In the genomic region with DNA sequence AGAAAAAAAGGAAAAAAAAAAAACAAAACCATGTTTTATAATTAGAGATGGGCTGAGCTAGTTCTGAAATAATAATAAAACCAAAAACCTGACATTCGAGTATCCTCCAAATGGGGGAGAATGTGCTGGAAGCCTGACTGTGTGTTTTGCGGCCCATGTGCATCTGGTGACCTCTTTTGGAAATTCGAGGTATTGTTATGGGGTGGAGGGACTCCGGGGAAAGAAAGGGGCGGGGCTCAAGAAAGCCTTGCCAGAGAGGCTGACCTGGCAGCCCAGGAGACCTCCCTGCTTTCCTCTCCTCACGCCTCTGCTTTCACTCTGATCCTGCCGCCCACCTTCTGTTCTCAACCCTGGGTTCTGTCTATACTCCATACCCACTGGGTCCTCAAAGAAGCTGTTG, we compare ENCODE assay signal across 9 cellular contexts.
DNase-seq lines count a peak whose midpoint lies in the region; ATAC-seq and TF ChIP-seq lines count a peak whose summit lies in the region.
"Had no signal": no experiment of that assay in that cellular context is flagged by ENCODE, and none has a peak within 500 bp of the region (broad histone marks: within the 10 kb centered on the region; RNA-seq: fewer than 3 reads in every experiment).

No MANE protein-coding gene starts in this region.

- no peak overlapping the region for H3K4me3 Mint-ChIP-seq in activated naive CD4-positive, alpha-beta T cell treated with anti-CD3 and anti-CD28 coated beads, Interleukin-2, amount 10 ng/mL, durations not matched to agents 7 days and 5 days
- no peak overlapping the region for H3K4me3 Mint-ChIP-seq in activated naive CD8-positive, alpha-beta T cell treated with anti-CD3 and anti-CD28 coated beads for 36 hours

- no peak overlapping the region for H3K27ac ChIP-seq in heart right ventricle

- H3K4me3 ChIP-seq in heart right ventricle = no peak overlapping the region

- H3K27me3 ChIP-seq in heart right ventricle = peaks cover 0 to 4% (median 0%) of the 10 kb centered on the region in 7 donors

- H3K4me1 ChIP-seq in heart right ventricle = peaks cover 0 to 12% (median 0%) of the 10 kb centered on the region in 9 donors

- ATAC-seq in HG02571 (IDR thresholded peaks at IDR 0.05; ENCODE audit: unreplicated experiment) (no peak), heart right ventricle (no peak)

- CTCF ChIA-PET in activated naive CD4-positive, alpha-beta T cell treated with anti-CD3 and anti-CD28 coated beads, Interleukin-2, amount 10 ng/mL, durations not matched to agents 7 days and 5 days (lab: Charles Lee) = no interaction called here

- peak in 3 of 9 donors; percentile 9 to 30 (median 22) for TF ChIP-seq CTCF in heart right ventricle (IDR thresholded peaks at IDR 0.05)

- no peaks in the 10 kb centered on the region for H3K9me3 Mint-ChIP-seq in activated naive CD4-positive, alpha-beta T cell treated with anti-CD3 and anti-CD28 coated beads, Interleukin-2, amount 10 ng/mL, durations not matched to agents 7 days and 5 days
- no peaks in the 10 kb centered on the region for H3K9me3 Mint-ChIP-seq in activated naive CD8-positive, alpha-beta T cell treated with anti-CD3 and anti-CD28 coated beads for 36 hours

- no peak overlapping the region for H3K27ac Mint-ChIP-seq in activated naive CD4-positive, alpha-beta T cell treated with anti-CD3 and anti-CD28 coated beads, Interleukin-2, amount 10 ng/mL, durations not matched to agents 7 days and 5 days
- H3K27ac Mint-ChIP-seq in activated naive CD8-positive, alpha-beta T cell treated with anti-CD3 and anti-CD28 coated beads for 36 hours = no peak overlapping the region

- peaks cover 12% of the 10 kb centered on the region for H3K27me3 Mint-ChIP-seq in activated naive CD4-positive, alpha-beta T cell treated with anti-CD3 and anti-CD28 coated beads, Interleukin-2, amount 10 ng/mL, durations not matched to agents 7 days and 5 days
- H3K27me3 Mint-ChIP-seq in activated naive CD8-positive, alpha-beta T cell treated with anti-CD3 and anti-CD28 coated beads for 36 hours = no peaks in the 10 kb centered on the region

- H3K4me1 Mint-ChIP-seq in activated naive CD4-positive, alpha-beta T cell treated with anti-CD3 and anti-CD28 coated beads, Interleukin-2, amount 10 ng/mL, durations not matched to agents 7 days and 5 days = no peaks in the 10 kb centered on the region
- H3K4me1 Mint-ChIP-seq in activated naive CD8-positive, alpha-beta T cell treated with anti-CD3 and anti-CD28 coated beads for 36 hours = peaks cover 6% of the 10 kb centered on the region

- H3K36me3 Mint-ChIP-seq in activated naive CD4-positive, alpha-beta T cell treated with anti-CD3 and anti-CD28 coated beads, Interleukin-2, amount 10 ng/mL, durations not matched to agents 7 days and 5 days = no peaks in the 10 kb centered on the region
- H3K36me3 Mint-ChIP-seq in activated naive CD8-positive, alpha-beta T cell treated with anti-CD3 and anti-CD28 coated beads for 36 hours = no peaks in the 10 kb centered on the region

- H3K36me3 ChIP-seq in heart right ventricle = no peaks in the 10 kb centered on the region

- H3K9me3 ChIP-seq in heart right ventricle = no peaks in the 10 kb centered on the region

- intact Hi-C loops in heart right ventricle (cut with DNase I) = no loop called here

- 38 to 49% methylated on average over 7 of the region's 7 CpGs for WGBS in heart right ventricle, 2 donors

- DNase-seq in activated naive CD4-positive, alpha-beta T cell treated with anti-CD3 and anti-CD28 coated beads, Interleukin-2, amount 10 ng/mL, durations not matched to agents 7 days and 5 days = peak; percentile 37
- DNase-seq in activated naive CD4-positive, alpha-beta T cell treated with anti-CD3 and anti-CD28 coated beads, Interleukin-2, amount 50 U/mL, for 16 hours = no peak
- peak; percentile 26 to 34 for DNase-seq in Kasumi-1 (lab: John Stamatoyannopoulos, UW)
- DNase-seq in activated naive CD8-positive, alpha-beta T cell treated with anti-CD3 and anti-CD28 coated beads for 36 hours = peak; percentile 13
- peak; percentile 32 for DNase-seq in stimulated activated CD8-positive, alpha-beta memory T cell treated with anti-CD3 and anti-CD28 coated beads, Interleukin-4, amount 100 ng/mL, for 48 hours
- no peak for DNase-seq in NCI-H187 treated with DMSO at 0.1 percent for 48 hours (lab: John Stamatoyannopoulos, UW)
- DNase-seq in heart right ventricle = no peak
- DNase-seq: foreskin melanocyte had no signal

Comparison
In these comparisons a context has a peak if more than half of its experiments do, and no peak if none do; other contexts are left out.
1. DNase-seq: peak in activated naive CD4-positive, alpha-beta T cell treated with anti-CD3 and anti-CD28 coated beads, Interleukin-2, amount 10 ng/mL, durations not matched to agents 7 days and 5 days (single experiment), Kasumi-1 (2 of 2), activated naive CD8-positive, alpha-beta T cell treated with anti-CD3 and anti-CD28 coated beads for 36 hours (single experiment) and stimulated activated CD8-positive, alpha-beta memory T cell treated with anti-CD3 and anti-CD28 coated beads, Interleukin-4, amount 100 ng/mL, for 48 hours (single experiment); none in activated naive CD4-positive, alpha-beta T cell treated with anti-CD3 and anti-CD28 coated beads, Interleukin-2, amount 50 U/mL, for 16 hours (single experiment), NCI-H187 treated with DMSO at 0.1 percent for 48 hours (single experiment) and heart right ventricle (0 of 2).